8 cellular contexts compared by ENCODE assay signal in genomic region chr15:52040167-52040900, GRCh38. TPM values are rescaled to one million over a fixed set of nuclear protein-coding genes. Genes with fewer than 3 reads are reported as not detected.
DNase-seq lines count a peak whose midpoint lies in the region; ATAC-seq and TF ChIP-seq lines count a peak whose summit lies in the region.

No MANE protein-coding gene starts in this region.

- H3K36me3 ChIP-seq in heart left ventricle (no peaks in the 10 kb centered on the region), skeletal muscle tissue (ENCODE audit: control insufficient read depth in 3 of 3, insufficient read depth in 3 of 3, low read length in 3 of 3) (no peaks in the 10 kb centered on the region)
- H3K36me3 ChIP-seq in effector memory CD4-positive, alpha-beta T cell (ENCODE audit: control insufficient read depth, insufficient read depth, low read length) = no peaks in the 10 kb centered on the region

- 68 to 79% (median 70%) methylated on average over 1 of the region's 1 CpG for WGBS in heart left ventricle, 4 donors

- H3K9ac ChIP-seq in skeletal muscle tissue (ENCODE audit: low read depth in 1 of 3, low read length in 3 of 3) = peak overlapping the region; percentile 3 to 23 (median 16)

- POLR2A ChIA-PET in T-cell (lab: Charles Lee) = interaction anchor here (0.5 to 0.6 kb wide), 3 partner anchors 12 to 1534 kb away, joined by 3 to 6 read pairs (median 4); no protein-coding TSS in a partner anchor

- H3K27ac ChIP-seq in heart left ventricle (peak overlapping the region in 2 of 12 donors; percentile 6 to 50), skeletal muscle tissue (ENCODE audit: low read depth, low read length) (peak overlapping the region; percentile 9)
- H3K27ac ChIP-seq in effector memory CD4-positive, alpha-beta T cell (ENCODE audit: insufficient read depth, low read length, poor library complexity, severe bottlenecking) = no peak overlapping the region

- no peaks in the 10 kb centered on the region for H3K9me3 Mint-ChIP-seq in T-cell

- peak overlapping the region; percentile 25 to 79 for H3K27ac Mint-ChIP-seq in T-cell

- H3K36me3 Mint-ChIP-seq in T-cell = no peaks in the 10 kb centered on the region

- no peak for TF ChIP-seq POLR2A in heart left ventricle (IDR thresholded peaks at IDR 0.05)

- H3K4me1 ChIP-seq in heart left ventricle = peaks cover 0 to 72% (median 26%) of the 10 kb centered on the region in 12 donors
- H3K4me1 ChIP-seq in skeletal muscle tissue (ENCODE audit: control insufficient read depth in 3 of 3, insufficient read depth in 3 of 3, low read length in 3 of 3) = peaks cover 27 to 32% (median 29%) of the 10 kb centered on the region in 3 donors
- peaks cover 13% of the 10 kb centered on the region for H3K4me1 ChIP-seq in effector memory CD4-positive, alpha-beta T cell (ENCODE audit: control insufficient read depth, insufficient read depth, low read length, poor library complexity, severe bottlenecking)

- intact Hi-C loops in heart left ventricle (cut with DNase I) = no loop called here

- DNase-seq in NCI-H1092 treated with DMSO at 0.1 percent for 48 hours (lab: John Stamatoyannopoulos, UW) (peak; percentile 9), NCI-H1092 (lab: John Stamatoyannopoulos, UW) (no peak), T-cell (no peak), heart left ventricle (no peak), AML-193 (lab: John Stamatoyannopoulos, UW) (no peak)
- no peak for DNase-seq in effector memory CD4-positive, alpha-beta T cell

- peak overlapping the region in 1 of 3 donors; percentile 6 for H3K4me3 Mint-ChIP-seq in T-cell

- H3K9me3 ChIP-seq in heart left ventricle (no peaks in the 10 kb centered on the region), skeletal muscle tissue (ENCODE audit: control insufficient read depth in 3 of 3, low read length in 3 of 3) (no peaks in the 10 kb centered on the region)
- H3K9me3 ChIP-seq in effector memory CD4-positive, alpha-beta T cell (ENCODE audit: control insufficient read depth, low read length) = no peaks in the 10 kb centered on the region

- CTCF ChIA-PET in T-cell (lab: Charles Lee) = interaction anchor here (0.5 to 0.7 kb wide), 6 partner anchors 11 to 1310 kb away, joined by 3 to 6 read pairs (median 4); no protein-coding TSS in a partner anchor

- no peaks in the 10 kb centered on the region for H3K27me3 Mint-ChIP-seq in T-cell

- no peak for ATAC-seq in T-cell (replicated peaks in 1 of 4)
- peak in 3 of 4 donors; percentile 68 to 83 (median 73) for ATAC-seq in heart left ventricle
- ATAC-seq in GM19324 (IDR thresholded peaks at IDR 0.05; ENCODE audit: low FRiP score, unreplicated experiment) = no peak

- no peak for TF ChIP-seq CTCF in heart left ventricle (IDR thresholded peaks at IDR 0.05)

- H3K4me1 Mint-ChIP-seq in T-cell = peaks cover 66 to 72% (median 71%) of the 10 kb centered on the region in 3 donors

- H3K27me3 ChIP-seq in heart left ventricle (no peaks in the 10 kb centered on the region), skeletal muscle tissue (ENCODE audit: control insufficient read depth in 3 of 3, insufficient read depth in 3 of 3, low read length in 3 of 3) (no peaks in the 10 kb centered on the region)
- H3K27me3 ChIP-seq in effector memory CD4-positive, alpha-beta T cell (replicated peaks; ENCODE audit: control insufficient read depth, insufficient read depth, low read length, poor library complexity, severe bottlenecking) = no peaks in the 10 kb centered on the region

- H3K4me3 ChIP-seq in heart left ventricle (no peak overlapping the region), skeletal muscle tissue (ENCODE audit: low read length in 3 of 3) (no peak overlapping the region)
- no peak overlapping the region for H3K4me3 ChIP-seq in effector memory CD4-positive, alpha-beta T cell (ENCODE audit: insufficient read depth, low read depth, low read length, poor library complexity, severe bottlenecking)

RNA-seq across cellular contexts. Expression of gene MAPK6, which starts 21.3 kb away (rescaled TPM):
- 10 to 100 TPM; 15.1 to 35.1 (median 19.8) TPM for total RNA-seq in T-cell
- total RNA-seq in heart left ventricle = 10 to 100 TPM; 10.4 to 26.2 (median 18.2) TPM
- 10 to 100 TPM in 1 of 2 donors, 1 to 10 TPM in 1; 3.6 to 17.5 TPM for polyA plus RNA-seq in heart left ventricle
- total RNA-seq in skeletal muscle tissue = 23.5 TPM

Comparison
In these comparisons a context has a peak if more than half of its experiments do, and no peak if none do; other contexts are left out.
1. ATAC-seq: peak in heart left ventricle (3 of 4); none in T-cell (0 of 4) and GM19324 (single experiment).